In genomic region chr14:97446087-97446486, GRCh38 we compare ENCODE assay signal across 26 cellular contexts.
DNase-seq lines count a peak whose midpoint lies in the region; ATAC-seq and TF ChIP-seq lines count a peak whose summit lies in the region.
"Had no signal": no experiment of that assay in that cellular context is flagged by ENCODE, and none has a peak within 500 bp of the region (broad histone marks: within the 10 kb centered on the region; RNA-seq: fewer than 3 reads in every experiment).

No MANE protein-coding gene starts in this region.

- H3K4me1 Mint-ChIP-seq in natural killer cell (peaks cover 16% of the 10 kb centered on the region in 2 donors), type B pancreatic cell (ENCODE audit: unreplicated experiment) (no peaks in the 10 kb centered on the region)
- H3K4me1 Mint-ChIP-seq in natural killer cell treated with Interleukin-12 subunit alpha and Interleukin-12 subunit beta and Interleukin-15 and Interleukin-18, amount 100 ng/mL, for 72 hours (ENCODE audit: low read depth in 2 of 2), result peaks cover 8 to 17% of the 10 kb centered on the region in 2 donors

- CTCF ChIA-PET in Panc1 (lab: Charles Lee), result no interaction called here

- no peak for TF ChIP-seq CTCF in natural killer cell (IDR thresholded peaks at IDR 0.05)
- peak; percentile 12; the same call in 1 of the 2 replicates for TF ChIP-seq CTCF in GM12874 (IDR thresholded peaks at IDR 0.05; ENCODE audit: insufficient read depth, low read depth, low read length)
- peak; percentile 7; the same call in 1 of the 2 replicates for TF ChIP-seq CTCF in Panc1 (IDR thresholded peaks at IDR 0.05)
- TF ChIP-seq CTCF in type B pancreatic cell (conservative IDR thresholded peaks at IDR 0.05), result peak; percentile 37

- BruUV-seq in Panc1 (replicated peaks; lab: Mats Ljungman, UMichigan), result no TSS peak

- DNase-seq in natural killer cell, result no peak
- DNase-seq in natural killer cell treated with Interleukin-12 subunit alpha and Interleukin-12 subunit beta and Interleukin-15 and Interleukin-18, amount 100 ng/mL, for 72 hours (ENCODE audit: low spot score), result no peak
- no peak for DNase-seq in Panc1 (ENCODE audit: low read depth, low spot score)
- DNase-seq in type B pancreatic cell (ENCODE audit: extremely low spot score, unreplicated experiment), result no peak
- DNase-seq in COLO829 (ENCODE audit: low spot score), result no peak
- no peak for DNase-seq in NCI-H2171 treated with DMSO at 0.1 percent for 48 hours (lab: John Stamatoyannopoulos, UW)
- DNase-seq: activated naive CD8-positive, alpha-beta T cell treated with anti-CD3 and anti-CD28 coated beads for 36 hours; cortex of kidney; GM23248; immature natural killer cell; KBM-7; left lung; MM.1S; NCI-H1417 treated with DMSO at 0.1 percent for 48 hours; stimulated activated CD4-positive, alpha-beta T cell treated with anti-CD3 and anti-CD28 coated beads, Interleukin-2, amount 100 ng/mL, for 24 hours; testis; WERI-Rb-1 had no signal

- in situ Hi-C loops in Panc1 (cut with HindIII; ENCODE audit: low pct_unique_long_range_greater_than_20kb, low sequenced_read_pairs), result no loop called here

- H3K4me3 Mint-ChIP-seq in natural killer cell (no peak overlapping the region), type B pancreatic cell (no peak overlapping the region)
- no peak overlapping the region for H3K4me3 Mint-ChIP-seq in natural killer cell treated with Interleukin-12 subunit alpha and Interleukin-12 subunit beta and Interleukin-15 and Interleukin-18, amount 100 ng/mL, for 72 hours
- H3K4me3 Mint-ChIP-seq: activated naive CD8-positive, alpha-beta T cell treated with anti-CD3 and anti-CD28 coated beads for 36 hours; activated T-helper 1 cell treated with anti-CD3 and anti-CD28 coated beads, Interleukin-12 subunit alpha, Interleukin-12 subunit beta, Interleukin-2, Interleukin-4 antibody, amounts not matched to agents 30 ng/mL and 10 ng/mL and 1 ng/mL, durations not matched to agents 14 hours and 24 hours and 36 hours; immature natural killer cell; naive thymus-derived CD4-positive, alpha-beta T cell; stimulated activated effector memory CD8-positive, alpha-beta T cell treated with anti-CD3 and anti-CD28 coated beads, Interleukin-12 subunit alpha, Interleukin-12 subunit beta, amount 100 ng/mL, for 72 hours had no signal

- intact Hi-C loops in natural killer cell (cut with micrococcal nuclease) (no loop called here), Panc1 (cut with micrococcal nuclease; ENCODE audit: unreplicated experiment) (no loop called here)

- ATAC-seq in natural killer cell (peak in 2 of 3 donors; percentile 57 to 60), Panc1 (no peak)
- no peak for ATAC-seq in natural killer cell treated with Interleukin-12 subunit alpha and Interleukin-12 subunit beta and Interleukin-15 and Interleukin-18, amount 100 ng/mL, for 72 hours
- ATAC-seq: left lung; naive thymus-derived CD4-positive, alpha-beta T cell; stimulated activated effector memory CD8-positive, alpha-beta T cell treated with anti-CD3 and anti-CD28 coated beads, Interleukin-12 subunit alpha, Interleukin-12 subunit beta, amount 100 ng/mL, for 72 hours had no signal

- no peaks in the 10 kb centered on the region for H3K36me3 ChIP-seq in Panc1 (ENCODE audit: control insufficient read depth, insufficient read depth, low read length)
- H3K36me3 ChIP-seq: ascending aorta, esophagus muscularis mucosa, left lung, vagina, WERI-Rb-1 had no signal

- no peaks in the 10 kb centered on the region for H3K4me1 ChIP-seq in Panc1 (ENCODE audit: control insufficient read depth, insufficient read depth, low read length)
- H3K4me1 ChIP-seq: ascending aorta, esophagus muscularis mucosa, left lung, testis, vagina had no signal

- H3K9me3 ChIP-seq in Panc1 (ENCODE audit: control insufficient read depth, insufficient read depth, low read depth, low read length), result no peaks in the 10 kb centered on the region
- H3K9me3 ChIP-seq: ascending aorta, esophagus muscularis mucosa, left lung, testis, vagina had no signal

- POLR2A ChIA-PET in Panc1 (lab: Charles Lee), result no interaction called here

- no peaks in the 10 kb centered on the region for H3K27me3 ChIP-seq in Panc1 (ENCODE audit: control insufficient read depth, insufficient read depth, low read length)
- H3K27me3 ChIP-seq: ascending aorta, esophagus muscularis mucosa, left lung, testis, vagina had no signal

- H3K27me3 Mint-ChIP-seq in natural killer cell (ENCODE audit: low read depth in 2 of 2) (no peaks in the 10 kb centered on the region), type B pancreatic cell (no peaks in the 10 kb centered on the region)
- peaks cover 0 to 8% of the 10 kb centered on the region in 2 donors for H3K27me3 Mint-ChIP-seq in natural killer cell treated with Interleukin-12 subunit alpha and Interleukin-12 subunit beta and Interleukin-15 and Interleukin-18, amount 100 ng/mL, for 72 hours
- H3K27me3 Mint-ChIP-seq: activated naive CD8-positive, alpha-beta T cell treated with anti-CD3 and anti-CD28 coated beads for 36 hours; naive thymus-derived CD4-positive, alpha-beta T cell had no signal

- H3K27ac ChIP-seq in Panc1 (ENCODE audit: low read length), result no peak overlapping the region
- H3K27ac ChIP-seq: ascending aorta, C4-2B, esophagus muscularis mucosa, GM23248, left lung, skin epidermis, testis, vagina, WERI-Rb-1 had no signal

- H3K9me3 Mint-ChIP-seq in natural killer cell (no peaks in the 10 kb centered on the region), type B pancreatic cell (no peaks in the 10 kb centered on the region)
- H3K9me3 Mint-ChIP-seq in natural killer cell treated with Interleukin-12 subunit alpha and Interleukin-12 subunit beta and Interleukin-15 and Interleukin-18, amount 100 ng/mL, for 72 hours, result no peaks in the 10 kb centered on the region
- H3K9me3 Mint-ChIP-seq: activated T-helper 1 cell treated with anti-CD3 and anti-CD28 coated beads, Interleukin-12 subunit alpha, Interleukin-12 subunit beta, Interleukin-2, Interleukin-4 antibody, amounts not matched to agents 30 ng/mL and 10 ng/mL and 1 ng/mL, durations not matched to agents 14 hours and 24 hours and 36 hours; immature natural killer cell; stimulated activated effector memory CD8-positive, alpha-beta T cell treated with anti-CD3 and anti-CD28 coated beads, Interleukin-12 subunit alpha, Interleukin-12 subunit beta, amount 100 ng/mL, for 72 hours had no signal

- H3K36me3 Mint-ChIP-seq in natural killer cell (no peaks in the 10 kb centered on the region), type B pancreatic cell (no peaks in the 10 kb centered on the region)
- H3K36me3 Mint-ChIP-seq in natural killer cell treated with Interleukin-12 subunit alpha and Interleukin-12 subunit beta and Interleukin-15 and Interleukin-18, amount 100 ng/mL, for 72 hours, result no peaks in the 10 kb centered on the region
- H3K36me3 Mint-ChIP-seq: activated naive CD8-positive, alpha-beta T cell treated with anti-CD3 and anti-CD28 coated beads for 36 hours; stimulated activated effector memory CD8-positive, alpha-beta T cell treated with anti-CD3 and anti-CD28 coated beads, Interleukin-12 subunit alpha, Interleukin-12 subunit beta, amount 100 ng/mL, for 72 hours had no signal

- H3K27ac Mint-ChIP-seq in natural killer cell (no peak overlapping the region), type B pancreatic cell (no peak overlapping the region)
- no peak overlapping the region for H3K27ac Mint-ChIP-seq in natural killer cell treated with Interleukin-12 subunit alpha and Interleukin-12 subunit beta and Interleukin-15 and Interleukin-18, amount 100 ng/mL, for 72 hours
- H3K27ac Mint-ChIP-seq: activated naive CD8-positive, alpha-beta T cell treated with anti-CD3 and anti-CD28 coated beads for 36 hours; activated T-helper 1 cell treated with anti-CD3 and anti-CD28 coated beads, Interleukin-12 subunit alpha, Interleukin-12 subunit beta, Interleukin-2, Interleukin-4 antibody, amounts not matched to agents 30 ng/mL and 10 ng/mL and 1 ng/mL, durations not matched to agents 14 hours and 24 hours and 36 hours; immature natural killer cell had no signal

- H3K4me3 ChIP-seq in Panc1 (ENCODE audit: low read depth in 2 of 2, low read length in 2 of 2), result no peak overlapping the region
- H3K4me3 ChIP-seq: ascending aorta, esophagus muscularis mucosa, GM23248, left lung, skin epidermis, testis, vagina had no signal

Comparison
In these comparisons a context has a peak if more than half of its experiments do, and no peak if none do; other contexts are left out.
1. ATAC-seq: peak in natural killer cell (2 of 3); none in natural killer cell treated with Interleukin-12 subunit alpha and Interleukin-12 subunit beta and Interleukin-15 and Interleukin-18, amount 100 ng/mL, for 72 hours (0 of 2) and Panc1 (single experiment).